8 cellular contexts compared by ENCODE assay signal in genomic region chr19:29666634-29667389, GRCh38. TPM values are rescaled to one million over a fixed set of nuclear protein-coding genes. Genes with fewer than 3 reads are reported as not detected.
DNase-seq lines count a peak whose midpoint lies in the region; ATAC-seq, FAIRE-seq and TF ChIP-seq lines count a peak whose summit lies in the region.

No MANE protein-coding gene starts in this region.

- peak overlapping the region in 5 of 11 experiments; percentile 22 to 56 (median 49); a peak in 8 of 22 replicates for H3K27ac ChIP-seq in BLaER1 treated with 17β-estradiol and CSF1 and Interleukin-3, amounts not matched to agents 10 nM and 100 nM
- H3K27ac ChIP-seq in body of pancreas (peak overlapping the region; percentile 59 to 87 (median 74)), small intestine (ENCODE audit: low read depth in 1 of 2, low read length in 1 of 2) (peak overlapping the region in 1 of 2 donors; percentile 85)

- peak overlapping the region; percentile 97 to 100 (median 99) for H3K4me2 ChIP-seq in BLaER1 treated with 17β-estradiol and CSF1 and Interleukin-3, amounts not matched to agents 10 nM and 100 nM

- FAIRE-seq in small intestine (lab: Jason Lieb, UNC) = no peak

- DNase-seq in MG63 (peak; percentile 77), body of pancreas (peak; percentile 35 to 56 (median 49)), iris pigment epithelial cell (ENCODE audit: low read depth) (peak; percentile 74), small intestine (peak; percentile 32)

- peak overlapping the region in 10 of 11 experiments; percentile 45 to 88 (median 78); a peak in 20 of 22 replicates for H3K9ac ChIP-seq in BLaER1 treated with 17β-estradiol and CSF1 and Interleukin-3, amounts not matched to agents 10 nM and 100 nM

- WGBS in body of pancreas, 2 donors = 54 to 61% methylated on average over 17 to 18 of the region's 18 CpGs
- 24 to 26% (median 26%) methylated on average over 18 of the region's 18 CpGs for WGBS in small intestine, 3 donors

- H3K27me3 ChIP-seq in BLaER1 treated with 17β-estradiol and CSF1 and Interleukin-3, amounts not matched to agents 10 nM and 100 nM = peaks cover 0 to 14% (median 8%) of the 10 kb centered on the region in 11 experiments; a peak in 10 of 22 replicates
- H3K27me3 ChIP-seq in MG63 = no peaks in the 10 kb centered on the region
- H3K27me3 ChIP-seq in body of pancreas = no peaks in the 10 kb centered on the region
- no peaks in the 10 kb centered on the region for H3K27me3 ChIP-seq in small intestine (ENCODE audit: control insufficient read depth in 2 of 2, insufficient read depth in 2 of 2, low read length in 2 of 2)

- H3K4me3 ChIP-seq in BLaER1 treated with 17β-estradiol and CSF1 and Interleukin-3, amounts not matched to agents 10 nM and 100 nM = peak overlapping the region; percentile 69 to 95 (median 80); a peak in 19 of 20 replicates
- H3K4me3 ChIP-seq in MG63 = peak overlapping the region; percentile 85
- H3K4me3 ChIP-seq in body of pancreas = no peak overlapping the region
- H3K4me3 ChIP-seq in small intestine (ENCODE audit: low read depth in 1 of 2, low read length in 2 of 2) = peak overlapping the region; percentile 70 to 86

- ATAC-seq in body of pancreas (no peak), GM19328 (IDR thresholded peaks at IDR 0.05; ENCODE audit: unreplicated experiment) (no peak), GM21619 (IDR thresholded peaks at IDR 0.05; ENCODE audit: unreplicated experiment) (no peak)
- ATAC-seq in activated CD4-positive, CD25-positive, alpha-beta regulatory T cell treated with anti-CD3 and anti-CD28 coated beads, Interleukin-2, amount 50 U/mL, for 24 hours = no peak

- TF ChIP-seq CTCF in body of pancreas (IDR thresholded peaks at IDR 0.05) = no peak

- TF ChIP-seq POLR2A in body of pancreas (IDR thresholded peaks at IDR 0.05) = peak in 1 of 3 donors; percentile 25

- intact Hi-C loops in body of pancreas (cut with DNase I) = loop anchor here (10.0 kb wide), 2 partner anchors 52 to 452 kb away; partner anchors contain the start of gene UQCRFS1

- no peaks in the 10 kb centered on the region for H3K9me3 ChIP-seq in BLaER1 treated with 17β-estradiol and CSF1 and Interleukin-3, amounts not matched to agents 10 nM and 100 nM (replicated peaks in 1 of 11)
- H3K9me3 ChIP-seq in MG63 = no peaks in the 10 kb centered on the region
- no peaks in the 10 kb centered on the region for H3K9me3 ChIP-seq in body of pancreas
- H3K9me3 ChIP-seq in small intestine (ENCODE audit: control insufficient read depth, low read depth) = no peaks in the 10 kb centered on the region

- peaks cover 0 to 43% (median 22%) of the 10 kb centered on the region in 11 experiments; a peak in 13 of 22 replicates for H4K20me1 ChIP-seq in BLaER1 treated with 17β-estradiol and CSF1 and Interleukin-3, amounts not matched to agents 10 nM and 100 nM

- H3K36me3 ChIP-seq in BLaER1 treated with 17β-estradiol and CSF1 and Interleukin-3, amounts not matched to agents 10 nM and 100 nM = 0 out of 22 replicates have a peak, but pooled peaks cover 0 to 13% (median 0%) of the 10 kb centered on the region in 11 experiments
- H3K36me3 ChIP-seq in MG63 (peaks cover 25% of the 10 kb centered on the region), body of pancreas (replicated peaks in 1 of 2; ENCODE audit: insufficient read depth in 1 of 2, low read depth in 2 of 2) (no peaks in the 10 kb centered on the region), small intestine (ENCODE audit: control insufficient read depth in 2 of 2, insufficient read depth in 2 of 2, low read length in 2 of 2) (no peaks in the 10 kb centered on the region)

- peaks cover 58 to 89% (median 66%) of the 10 kb centered on the region in 10 experiments for H3K4me1 ChIP-seq in BLaER1 treated with 17β-estradiol and CSF1 and Interleukin-3, amounts not matched to agents 10 nM and 100 nM
- H3K4me1 ChIP-seq in body of pancreas (peaks cover 87% of the 10 kb centered on the region), small intestine (ENCODE audit: control insufficient read depth in 2 of 2, insufficient read depth in 1 of 2, low read depth in 1 of 2, low read length in 1 of 2) (no peaks in the 10 kb centered on the region)

RNA-seq across cellular contexts. Expression of gene PLEKHF1, which starts 1.6 kb away (rescaled TPM):
- total RNA-seq in MG63 (2014; rRNA removed; shearing (Covaris generic); ENCODE audit: low replicate concordance) = 22.2 and 37.5 TPM in 2 replicates
- total RNA-seq in body of pancreas = 10 to 100 TPM; 13.5 to 16.5 TPM
- 10 to 100 TPM in 2 of 3 donors, 1 to 10 TPM in 1; 2.2 to 12.2 (median 12.0) TPM for polyA plus RNA-seq in small intestine

RNA-seq across cellular contexts. Expression of gene C19orf12, which starts 48.2 kb away (rescaled TPM):
- 35.6 and 47.0 TPM in 2 replicates for total RNA-seq in MG63 (2014; rRNA removed; shearing (Covaris generic); ENCODE audit: low replicate concordance)
- 10 to 100 TPM; 18.2 to 23.7 TPM for total RNA-seq in body of pancreas
- 10 to 100 TPM; 19.0 to 26.2 (median 20.0) TPM for polyA plus RNA-seq in small intestine

Comparison
In these comparisons a context has a peak if more than half of its experiments do, and no peak if none do; other contexts are left out.
1. H3K4me3 ChIP-seq: peak in BLaER1 treated with 17β-estradiol and CSF1 and Interleukin-3, amounts not matched to agents 10 nM and 100 nM (10 of 10), MG63 (single experiment) and small intestine (2 of 2); none in body of pancreas (0 of 2).
2. Peak in every context shown above with its lines, with median percentiles within 50 percentile points of each other: DNase-seq.